Comparison of ENCODE assay signal across 2 cellular contexts in the genomic region with DNA sequence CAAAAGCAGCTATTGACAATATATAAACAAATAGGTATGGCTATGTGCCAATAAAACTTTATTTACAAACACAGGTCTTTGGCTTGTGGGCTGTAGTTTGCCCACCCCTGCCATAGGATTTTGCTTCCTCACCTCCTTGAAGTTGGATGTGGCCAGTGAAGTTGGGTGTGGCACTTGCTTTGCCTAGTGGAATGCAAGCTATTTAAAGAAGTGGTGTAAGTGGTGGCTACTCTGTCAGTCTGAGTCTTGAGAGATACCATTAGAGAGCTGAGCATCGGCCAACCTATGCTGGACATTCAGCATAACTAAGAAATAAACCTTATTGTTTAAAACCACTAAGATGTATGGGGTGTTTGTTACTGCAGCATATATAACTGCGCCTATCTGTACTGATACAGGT.
A peak's percentile ranks its signal among the peaks of the same experiment; 100 is the strongest.
TF ChIP-seq lines count a peak whose summit lies in the region.

No MANE protein-coding gene starts in this region.

TF ChIP-seq in HCT116, 20 proteins besides CTCF, POLR2A, EP300 and RAD21:
- TF ChIP-seq, protein P1, sequence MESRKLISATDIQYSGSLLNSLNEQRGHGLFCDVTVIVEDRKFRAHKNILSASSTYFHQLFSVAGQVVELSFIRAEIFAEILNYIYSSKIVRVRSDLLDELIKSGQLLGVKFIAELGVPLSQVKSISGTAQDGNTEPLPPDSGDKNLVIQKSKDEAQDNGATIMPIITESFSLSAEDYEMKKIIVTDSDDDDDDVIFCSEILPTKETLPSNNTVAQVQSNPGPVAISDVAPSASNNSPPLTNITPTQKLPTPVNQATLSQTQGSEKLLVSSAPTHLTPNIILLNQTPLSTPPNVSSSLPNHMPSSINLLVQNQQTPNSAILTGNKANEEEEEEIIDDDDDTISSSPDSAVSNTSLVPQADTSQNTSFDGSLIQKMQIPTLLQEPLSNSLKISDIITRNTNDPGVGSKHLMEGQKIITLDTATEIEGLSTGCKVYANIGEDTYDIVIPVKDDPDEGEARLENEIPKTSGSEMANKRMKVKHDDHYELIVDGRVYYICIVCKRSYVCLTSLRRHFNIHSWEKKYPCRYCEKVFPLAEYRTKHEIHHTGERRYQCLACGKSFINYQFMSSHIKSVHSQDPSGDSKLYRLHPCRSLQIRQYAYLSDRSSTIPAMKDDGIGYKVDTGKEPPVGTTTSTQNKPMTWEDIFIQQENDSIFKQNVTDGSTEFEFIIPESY (IDR thresholded peaks at IDR 0.05; ENCODE audit: extremely low read depth, insufficient replicate concordance, low read length): no peak
- TF ChIP-seq ELF1 (IDR thresholded peaks at IDR 0.05; ENCODE audit: borderline replicate concordance, low read depth) (no peak), SP1 (IDR thresholded peaks at IDR 0.05; ENCODE audit: low read depth) (no peak)
TF ChIP-seq in HCT116: peak in this region for 0.

TF ChIP-seq in GM12878, 131 proteins besides CTCF, POLR2A, EP300 and RAD21:
- TF ChIP-seq RFX5 (IDR thresholded peaks at IDR 0.05; ENCODE audit: low read depth, low read length) (no peak), NR2C1 (IDR thresholded peaks at IDR 0.05) (no peak)
- TF ChIP-seq, protein P2, sequence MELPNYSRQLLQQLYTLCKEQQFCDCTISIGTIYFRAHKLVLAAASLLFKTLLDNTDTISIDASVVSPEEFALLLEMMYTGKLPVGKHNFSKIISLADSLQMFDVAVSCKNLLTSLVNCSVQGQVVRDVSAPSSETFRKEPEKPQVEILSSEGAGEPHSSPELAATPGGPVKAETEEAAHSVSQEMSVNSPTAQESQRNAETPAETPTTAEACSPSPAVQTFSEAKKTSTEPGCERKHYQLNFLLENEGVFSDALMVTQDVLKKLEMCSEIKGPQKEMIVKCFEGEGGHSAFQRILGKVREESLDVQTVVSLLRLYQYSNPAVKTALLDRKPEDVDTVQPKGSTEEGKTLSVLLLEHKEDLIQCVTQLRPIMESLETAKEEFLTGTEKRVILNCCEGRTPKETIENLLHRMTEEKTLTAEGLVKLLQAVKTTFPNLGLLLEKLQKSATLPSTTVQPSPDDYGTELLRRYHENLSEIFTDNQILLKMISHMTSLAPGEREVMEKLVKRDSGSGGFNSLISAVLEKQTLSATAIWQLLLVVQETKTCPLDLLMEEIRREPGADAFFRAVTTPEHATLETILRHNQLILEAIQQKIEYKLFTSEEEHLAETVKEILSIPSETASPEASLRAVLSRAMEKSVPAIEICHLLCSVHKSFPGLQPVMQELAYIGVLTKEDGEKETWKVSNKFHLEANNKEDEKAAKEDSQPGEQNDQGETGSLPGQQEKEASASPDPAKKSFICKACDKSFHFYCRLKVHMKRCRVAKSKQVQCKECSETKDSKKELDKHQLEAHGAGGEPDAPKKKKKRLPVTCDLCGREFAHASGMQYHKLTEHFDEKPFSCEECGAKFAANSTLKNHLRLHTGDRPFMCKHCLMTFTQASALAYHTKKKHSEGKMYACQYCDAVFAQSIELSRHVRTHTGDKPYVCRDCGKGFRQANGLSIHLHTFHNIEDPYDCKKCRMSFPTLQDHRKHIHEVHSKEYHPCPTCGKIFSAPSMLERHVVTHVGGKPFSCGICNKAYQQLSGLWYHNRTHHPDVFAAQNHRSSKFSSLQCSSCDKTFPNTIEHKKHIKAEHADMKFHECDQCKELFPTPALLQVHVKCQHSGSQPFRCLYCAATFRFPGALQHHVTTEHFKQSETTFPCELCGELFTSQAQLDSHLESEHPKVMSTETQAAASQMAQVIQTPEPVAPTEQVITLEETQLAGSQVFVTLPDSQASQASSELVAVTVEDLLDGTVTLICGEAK (IDR thresholded peaks at IDR 0.05; ENCODE audit: borderline replicate concordance): peak; percentile 61; the same call in 1 of the 2 replicates
